Comparison of ENCODE assay signal across 20 cellular contexts in the genomic region with DNA sequence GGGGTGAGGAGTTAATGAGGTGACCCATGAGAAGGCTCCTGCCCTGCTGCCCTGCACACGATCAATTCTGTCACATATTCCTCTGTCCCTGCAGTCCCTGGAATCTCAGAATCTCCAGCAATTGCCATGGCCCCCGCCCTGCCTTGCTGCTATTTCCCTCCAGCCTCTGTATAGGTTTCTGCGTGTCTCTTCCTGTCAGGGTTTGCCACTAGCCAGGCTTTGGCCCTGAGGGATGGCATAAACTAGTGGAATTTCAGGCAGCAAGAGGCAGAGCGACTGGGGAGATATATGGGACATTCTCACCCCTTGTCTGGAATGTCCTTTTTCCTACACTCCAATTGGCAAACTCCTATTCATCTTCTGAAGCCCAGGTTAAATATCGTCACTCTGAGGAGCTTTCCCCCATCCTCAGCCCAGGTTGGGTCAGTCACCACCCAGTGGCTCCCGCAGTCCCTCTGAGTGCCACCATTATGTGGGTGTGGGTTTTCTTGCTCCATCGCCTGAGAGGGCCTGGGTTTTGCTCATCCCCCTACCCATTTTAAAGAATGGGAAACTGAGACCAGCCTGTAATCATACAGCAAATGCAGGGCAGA. TPM values are rescaled to one million over a fixed set of nuclear protein-coding genes. Genes with fewer than 3 reads are reported as not detected.
DNase-seq lines count a peak whose midpoint lies in the region; ATAC-seq and TF ChIP-seq lines count a peak whose summit lies in the region.
"Had no signal": no experiment of that assay in that cellular context is flagged by ENCODE, and none has a peak within 500 bp of the region (broad histone marks: within the 10 kb centered on the region; RNA-seq: fewer than 3 reads in every experiment).

No MANE protein-coding gene starts in this region.

- H4K8ac ChIP-seq in mesenchymal stem cell (ENCODE audit: low read length): no peak overlapping the region

- H3K4me3 ChIP-seq in mesenchymal stem cell (ENCODE audit: insufficient read depth in 1 of 2, low read depth in 1 of 2, low read length in 2 of 2): no peak overlapping the region
- H3K4me3 ChIP-seq: left ventricle myocardium inferior, psoas muscle, transverse colon had no signal

- H3K23ac ChIP-seq in mesenchymal stem cell (ENCODE audit: low read length in 2 of 2): no peak overlapping the region

- no peak overlapping the region for H2AFZ ChIP-seq in mesenchymal stem cell (ENCODE audit: low read depth, low read length)

- H3K4me2 ChIP-seq in mesenchymal stem cell (ENCODE audit: low read length, poor library complexity, severe bottlenecking): no peak overlapping the region

- no peaks in the 10 kb centered on the region for H3K27me3 Mint-ChIP-seq in T-helper 2 cell treated with Interferon-gamma antibody and Interleukin-4, amounts not matched to agents 5 μg/mL and 100 μg/mL, for 36 hours (ENCODE audit: low read depth)
- H3K27me3 Mint-ChIP-seq in IgD-negative memory B cell (no peaks in the 10 kb centered on the region), natural killer cell (ENCODE audit: low read depth in 2 of 2) (no peaks in the 10 kb centered on the region)
- H3K27me3 Mint-ChIP-seq in activated naive CD8-positive, alpha-beta T cell treated with anti-CD3 and anti-CD28 coated beads, Interleukin-2, amount 50 U/mL, for 24 hours: no peaks in the 10 kb centered on the region

- no peaks in the 10 kb centered on the region for H3K79me1 ChIP-seq in mesenchymal stem cell (replicated peaks; ENCODE audit: low read length, poor library complexity, severe bottlenecking)

- H3K18ac ChIP-seq in mesenchymal stem cell (ENCODE audit: low read depth in 1 of 2, low read length in 2 of 2): no peak overlapping the region

- no peak overlapping the region for H2BK5ac ChIP-seq in mesenchymal stem cell (ENCODE audit: low read depth, low read length, poor library complexity, severe bottlenecking)

- H3K9me3 Mint-ChIP-seq in T-helper 2 cell treated with Interferon-gamma antibody and Interleukin-4, amounts not matched to agents 5 μg/mL and 100 μg/mL, for 36 hours: no peaks in the 10 kb centered on the region
- H3K9me3 Mint-ChIP-seq in IgD-negative memory B cell (no peaks in the 10 kb centered on the region), natural killer cell (no peaks in the 10 kb centered on the region)
- H3K9me3 Mint-ChIP-seq in activated naive CD8-positive, alpha-beta T cell treated with anti-CD3 and anti-CD28 coated beads, Interleukin-2, amount 50 U/mL, for 24 hours: no peaks in the 10 kb centered on the region
- H3K9me3 Mint-ChIP-seq: HFFc6, nephron had no signal

- peaks cover 12% of the 10 kb centered on the region for H3K4me1 Mint-ChIP-seq in T-helper 2 cell treated with Interferon-gamma antibody and Interleukin-4, amounts not matched to agents 5 μg/mL and 100 μg/mL, for 36 hours (ENCODE audit: low read depth)
- H3K4me1 Mint-ChIP-seq in IgD-negative memory B cell: peaks cover 10 to 17% (median 13%) of the 10 kb centered on the region in 3 donors
- peaks cover 22% of the 10 kb centered on the region for H3K4me1 Mint-ChIP-seq in activated naive CD8-positive, alpha-beta T cell treated with anti-CD3 and anti-CD28 coated beads, Interleukin-2, amount 50 U/mL, for 24 hours
- H3K4me1 Mint-ChIP-seq in natural killer cell: peaks cover 18 to 32% of the 10 kb centered on the region in 2 donors
- H3K4me1 Mint-ChIP-seq: nephron had no signal

- H3K27ac ChIP-seq in mesenchymal stem cell (ENCODE audit: low read length, poor library complexity, severe bottlenecking): no peak overlapping the region
- H3K27ac ChIP-seq: left ventricle myocardium inferior, psoas muscle, transverse colon had no signal

- H2BK120ac ChIP-seq in mesenchymal stem cell (ENCODE audit: low read depth, low read length): no peak overlapping the region

- no peak overlapping the region for H3K4ac ChIP-seq in mesenchymal stem cell (ENCODE audit: low read depth in 1 of 2, low read length in 2 of 2)

- intact Hi-C loops in natural killer cell (cut with micrococcal nuclease): loop anchor here (2.0 to 5.0 kb wide), 2 partner anchors 16 to 56 kb away; partner anchors contain the start of genes MAP2K3 and TMEM11

- no peak for ATAC-seq in activated naive CD8-positive, alpha-beta T cell treated with anti-CD3 and anti-CD28 coated beads, Interleukin-2, amount 50 U/mL, for 24 hours
- peak in 2 of 3 donors; percentile 6 to 16 for ATAC-seq in natural killer cell
- ATAC-seq in HG02852 (IDR thresholded peaks at IDR 0.05; ENCODE audit: unreplicated experiment): no peak
- ATAC-seq: HepG2, PC-3, psoas muscle had no signal

- peak overlapping the region; percentile 6 for H3K4me3 Mint-ChIP-seq in T-helper 2 cell treated with Interferon-gamma antibody and Interleukin-4, amounts not matched to agents 5 μg/mL and 100 μg/mL, for 36 hours
- peak overlapping the region in 2 of 4 donors; percentile 28 to 73 for H3K4me3 Mint-ChIP-seq in IgD-negative memory B cell
- H3K4me3 Mint-ChIP-seq in activated naive CD8-positive, alpha-beta T cell treated with anti-CD3 and anti-CD28 coated beads, Interleukin-2, amount 50 U/mL, for 24 hours: no peak overlapping the region
- peak overlapping the region; percentile 35 for H3K4me3 Mint-ChIP-seq in natural killer cell
- H3K4me3 Mint-ChIP-seq: HFFc6, nephron had no signal

- no peaks in the 10 kb centered on the region for H3K36me3 ChIP-seq in mesenchymal stem cell (ENCODE audit: control insufficient read depth in 1 of 2, insufficient read depth in 2 of 2, low read depth in 1 of 2, low read length in 2 of 2)
- H3K36me3 ChIP-seq: left ventricle myocardium inferior, transverse colon had no signal

- no peak overlapping the region for H4K91ac ChIP-seq in mesenchymal stem cell (ENCODE audit: low read length)

- peaks cover 4% of the 10 kb centered on the region for H3K4me1 ChIP-seq in mesenchymal stem cell (ENCODE audit: control insufficient read depth, insufficient read depth, low read depth, low read length)
- H3K4me1 ChIP-seq: left ventricle myocardium inferior, transverse colon had no signal

- H3K9me3 ChIP-seq in mesenchymal stem cell (ENCODE audit: control insufficient read depth, low read length): no peaks in the 10 kb centered on the region
- H3K9me3 ChIP-seq: left ventricle myocardium inferior, psoas muscle, transverse colon had no signal

- H3K27ac Mint-ChIP-seq in T-helper 2 cell treated with Interferon-gamma antibody and Interleukin-4, amounts not matched to agents 5 μg/mL and 100 μg/mL, for 36 hours: peak overlapping the region; percentile 76
- peak overlapping the region; percentile 73 to 85 (median 73) for H3K27ac Mint-ChIP-seq in IgD-negative memory B cell
- peak overlapping the region; percentile 59 for H3K27ac Mint-ChIP-seq in activated naive CD8-positive, alpha-beta T cell treated with anti-CD3 and anti-CD28 coated beads, Interleukin-2, amount 50 U/mL, for 24 hours
- peak overlapping the region; percentile 85 to 96 for H3K27ac Mint-ChIP-seq in natural killer cell
- H3K27ac Mint-ChIP-seq: HFFc6, nephron had no signal

- no peaks in the 10 kb centered on the region for H3K36me3 Mint-ChIP-seq in T-helper 2 cell treated with Interferon-gamma antibody and Interleukin-4, amounts not matched to agents 5 μg/mL and 100 μg/mL, for 36 hours (ENCODE audit: low read depth)
- H3K36me3 Mint-ChIP-seq in IgD-negative memory B cell (no peaks in the 10 kb centered on the region), natural killer cell (no peaks in the 10 kb centered on the region)
- H3K36me3 Mint-ChIP-seq in activated naive CD8-positive, alpha-beta T cell treated with anti-CD3 and anti-CD28 coated beads, Interleukin-2, amount 50 U/mL, for 24 hours (ENCODE audit: low read depth): no peaks in the 10 kb centered on the region

- no peak overlapping the region for H3K9ac ChIP-seq in mesenchymal stem cell (ENCODE audit: low read length)

- peaks cover 0 to 4% of the 10 kb centered on the region in 2 experiments for H3K27me3 ChIP-seq in mesenchymal stem cell (ENCODE audit: control insufficient read depth in 1 of 2, insufficient read depth in 1 of 2, low read length in 2 of 2)
- H3K27me3 ChIP-seq: transverse colon had no signal

- no peak for DNase-seq in T-helper 2 cell treated with Interferon-gamma antibody and Interleukin-4, amounts not matched to agents 5 μg/mL and 100 μg/mL, for 36 hours (ENCODE audit: low spot score)
- DNase-seq in T-helper 2 cell (no peak), natural killer cell (no peak), mesenchymal stem cell (no peak), amygdala (lab: John Stamatoyannopoulos, UW) (no peak)
- DNase-seq in activated naive CD8-positive, alpha-beta T cell treated with anti-CD3 and anti-CD28 coated beads, Interleukin-2, amount 50 U/mL, for 24 hours: no peak
- DNase-seq: activated CD4-positive, CD25-positive, alpha-beta regulatory T cell; activated T-cell treated with anti-CD3 and anti-CD28 coated beads, Interleukin-2, amount 50 U/mL, for 1 hour; amniotic stem cell; HFFc6; left ventricle myocardium inferior; NCI-H2081; NCI-H526 treated with DMSO at 0.1 percent for 48 hours; PC-3; transverse colon had no signal

- no peak overlapping the region for H2BK15ac ChIP-seq in mesenchymal stem cell (ENCODE audit: low read depth, poor library complexity, severe bottlenecking)

- 76% methylated on average over 5 of the region's 7 CpGs for WGBS in mesenchymal stem cell

- H3K14ac ChIP-seq in mesenchymal stem cell (ENCODE audit: low read length in 2 of 2): no peak overlapping the region

- TF ChIP-seq CTCF in natural killer cell (IDR thresholded peaks at IDR 0.05): no peak

- no peak overlapping the region for H2AK5ac ChIP-seq in mesenchymal stem cell (ENCODE audit: low read length, severe bottlenecking)

- no peak overlapping the region for H2BK12ac ChIP-seq in mesenchymal stem cell (ENCODE audit: low read length in 2 of 2)

RNA-seq across cellular contexts. Expression of gene NATD1, which starts 15.5 kb away (rescaled TPM):
- polyA plus RNA-seq in IgD-negative memory B cell: 0.45 TPM
- 10 to 100 TPM; 10.9 to 16.3 (median 14.1) TPM for total RNA-seq in natural killer cell
- polyA plus RNA-seq in mesenchymal stem cell (2013, experiment 1 of 2): 3.2 TPM
- 3.2 TPM for polyA plus RNA-seq in mesenchymal stem cell (2013, experiment 2 of 2)

RNA-seq across cellular contexts. Expression of gene MAP2K3, which starts 15.8 kb away (rescaled TPM):
- polyA plus RNA-seq in IgD-negative memory B cell: 131 TPM
- 100 to 1,000 TPM; 139 to 165 (median 162) TPM for total RNA-seq in natural killer cell
- 25.0 TPM for polyA plus RNA-seq in mesenchymal stem cell (2013, experiment 1 of 2)
- 24.1 TPM for polyA plus RNA-seq in mesenchymal stem cell (2013, experiment 2 of 2)

RNA-seq across cellular contexts. Expression of gene TMEM11, which starts 54.7 kb away (rescaled TPM):
- 44.2 TPM for polyA plus RNA-seq in IgD-negative memory B cell
- total RNA-seq in natural killer cell: 10 to 100 TPM; 18.4 to 27.0 (median 18.6) TPM
- 25.7 TPM for polyA plus RNA-seq in mesenchymal stem cell (2013, experiment 1 of 2)
- 26.0 TPM for polyA plus RNA-seq in mesenchymal stem cell (2013, experiment 2 of 2)

Comparison
In these comparisons a context has a peak if more than half of its experiments do, and no peak if none do; other contexts are left out.
1. ATAC-seq: peak in natural killer cell (2 of 3); none in activated naive CD8-positive, alpha-beta T cell treated with anti-CD3 and anti-CD28 coated beads, Interleukin-2, amount 50 U/mL, for 24 hours (single experiment) and HG02852 (single experiment).
2. Peak in every context shown above with its lines, with median percentiles within 50 percentile points of each other: H3K27ac Mint-ChIP-seq.